In genomic region chr3:98329392-98330124, GRCh38 we compare ENCODE assay signal across 8 cellular contexts. TPM values are rescaled to one million over a fixed set of nuclear protein-coding genes. Genes with fewer than 3 reads are reported as not detected.
DNase-seq lines count a peak whose midpoint lies in the region; ATAC-seq and TF ChIP-seq lines count a peak whose summit lies in the region.

No MANE protein-coding gene starts in this region.

- intact Hi-C loops in heart right ventricle (cut with DNase I), result loop anchor here (2.0 to 10.0 kb wide), 5 partner anchors 287 to 545 kb away; partner anchors contain the start of gene GABRR3 (in 2 of the 10)

- TF ChIP-seq CTCF in heart right ventricle (IDR thresholded peaks at IDR 0.05) (peak; percentile 27 to 71 (median 62)), retinal pigment epithelial cell (conservative IDR thresholded peaks at IDR 0.05; ENCODE audit: low read depth, low read length) (peak; percentile 78)

- H3K36me3 Mint-ChIP-seq in activated naive CD4-positive, alpha-beta T cell treated with anti-CD3 and anti-CD28 coated beads, Interleukin-2, amount 50 U/mL, for 72 hours, result no peaks in the 10 kb centered on the region

- WGBS in heart right ventricle, 2 donors, result 6 to 9% methylated on average over 6 of the region's 6 CpGs

- no peaks in the 10 kb centered on the region for H3K36me3 ChIP-seq in heart right ventricle

- DNase-seq in EL (peak; percentile 48), RPMI7951 (ENCODE audit: low read depth) (peak; percentile 55), heart right ventricle (peak in 1 of 2 donors; percentile 18), retinal pigment epithelial cell (ENCODE audit: low read depth) (no peak), GF-D8 (lab: John Stamatoyannopoulos, UW) (no peak)
- peak in 1 of 2 donors; percentile 40 for DNase-seq in activated naive CD4-positive, alpha-beta T cell treated with anti-CD3 and anti-CD28 coated beads, Interleukin-2, amount 50 U/mL, for 72 hours (ENCODE audit: low spot score in 2 of 2)

- peak; percentile 68 for ATAC-seq in GM21360 (IDR thresholded peaks at IDR 0.05; ENCODE audit: unreplicated experiment)
- ATAC-seq in HG03575 (IDR thresholded peaks at IDR 0.05; ENCODE audit: extremely low read depth, insufficient number of reproducible peaks, low FRiP score, unreplicated experiment), result peak; percentile 44
- peak; percentile 47 to 59 for ATAC-seq in activated naive CD4-positive, alpha-beta T cell treated with anti-CD3 and anti-CD28 coated beads, Interleukin-2, amount 50 U/mL, for 72 hours
- peak in 5 of 8 donors; percentile 25 to 58 (median 52) for ATAC-seq in heart right ventricle

- H3K4me3 ChIP-seq in heart right ventricle (no peak overlapping the region), retinal pigment epithelial cell (ENCODE audit: low read length) (no peak overlapping the region)

- no peaks in the 10 kb centered on the region for H3K4me1 ChIP-seq in heart right ventricle

- H3K27ac ChIP-seq in heart right ventricle, result no peak overlapping the region

- H3K9me3 ChIP-seq in heart right ventricle, result no peaks in the 10 kb centered on the region

- H3K27ac Mint-ChIP-seq in activated naive CD4-positive, alpha-beta T cell treated with anti-CD3 and anti-CD28 coated beads, Interleukin-2, amount 50 U/mL, for 72 hours, result peak overlapping the region in 1 of 2 donors; percentile 10

- no peaks in the 10 kb centered on the region for H3K9me3 Mint-ChIP-seq in activated naive CD4-positive, alpha-beta T cell treated with anti-CD3 and anti-CD28 coated beads, Interleukin-2, amount 50 U/mL, for 72 hours

- peaks cover 0 to 19% (median 3%) of the 10 kb centered on the region in 7 donors for H3K27me3 ChIP-seq in heart right ventricle

RNA-seq across cellular contexts. Expression of gene OR5K4, which starts 24.1 kb away (rescaled TPM):
- not detected in 2 replicates for total RNA-seq in RPMI7951 (2014; rRNA removed; shearing (Covaris generic))
- total RNA-seq in activated naive CD4-positive, alpha-beta T cell treated with anti-CD3 and anti-CD28 coated beads, Interleukin-2, amount 50 U/mL, for 72 hours, result not detected
- not detected for total RNA-seq in heart right ventricle
- not detected for polyA plus RNA-seq in heart right ventricle

RNA-seq across cellular contexts. Expression of gene OR5H2, which starts 47.3 kb away (rescaled TPM):
- total RNA-seq in RPMI7951 (2014; rRNA removed; shearing (Covaris generic)), result not detected in 2 replicates
- not detected for total RNA-seq in activated naive CD4-positive, alpha-beta T cell treated with anti-CD3 and anti-CD28 coated beads, Interleukin-2, amount 50 U/mL, for 72 hours
- not detected for total RNA-seq in heart right ventricle
- not detected for polyA plus RNA-seq in heart right ventricle

Comparison
In these comparisons a context has a peak if more than half of its experiments do, and no peak if none do; other contexts are left out.
1. DNase-seq: peak in EL (single experiment) and RPMI7951 (single experiment); none in retinal pigment epithelial cell (single experiment) and GF-D8 (single experiment).
2. Peak in every context shown above with its lines, with median percentiles within 50 percentile points of each other: ATAC-seq.